8 cellular contexts compared by ENCODE assay signal in the genomic region with DNA sequence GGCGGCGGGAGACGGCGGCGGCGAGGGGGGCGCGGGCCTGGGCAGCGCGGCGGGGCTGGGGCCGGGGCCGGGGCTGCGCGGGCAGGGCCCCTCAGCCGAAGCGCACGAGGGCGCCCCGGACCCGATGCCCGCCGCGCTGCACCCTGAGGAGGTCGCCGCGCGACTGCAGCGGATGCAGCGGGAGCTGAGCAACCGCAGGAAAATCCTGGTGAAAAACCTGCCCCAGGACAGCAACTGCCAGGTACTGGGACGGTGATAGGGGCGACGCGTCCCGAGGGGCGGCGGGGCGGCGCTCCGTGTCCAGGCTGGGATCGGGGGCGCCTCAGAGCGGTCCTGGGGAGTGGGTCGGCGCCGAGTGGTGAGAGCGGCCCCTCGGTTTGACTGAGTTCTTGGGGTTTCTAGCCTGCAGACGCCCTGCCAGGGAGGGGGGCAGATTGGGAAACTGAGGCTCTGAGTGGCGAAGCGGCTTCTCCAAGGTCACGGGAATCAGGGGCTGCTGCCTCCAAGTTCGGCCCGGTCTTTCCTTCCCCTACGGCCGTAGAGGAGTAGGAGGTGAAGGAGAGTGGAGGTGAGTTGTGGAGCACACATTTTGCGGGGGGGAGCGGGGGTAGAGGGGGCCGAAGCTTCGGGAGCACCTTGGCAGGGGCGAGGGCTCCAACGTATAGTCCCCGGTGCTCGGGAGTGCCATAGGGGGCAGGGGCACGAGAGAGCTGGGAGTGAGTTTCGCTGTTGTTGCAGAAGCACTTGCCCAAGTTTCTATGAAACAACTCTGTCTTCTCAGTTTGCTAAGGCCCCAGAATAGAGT. TPM values are rescaled to one million over a fixed set of nuclear protein-coding genes. Genes with fewer than 3 reads are reported as not detected.
DNase-seq lines count a peak whose midpoint lies in the region; ATAC-seq lines count a peak whose summit lies in the region.

No MANE protein-coding gene starts in this region.

- peak overlapping the region; percentile 77 for H3K4me3 Mint-ChIP-seq in activated naive CD4-positive, alpha-beta T cell treated with anti-CD3 and anti-CD28 coated beads, Interleukin-2, amount 50 U/mL, for 24 hours

- H3K27ac Mint-ChIP-seq in activated naive CD4-positive, alpha-beta T cell treated with anti-CD3 and anti-CD28 coated beads, Interleukin-2, amount 50 U/mL, for 24 hours: no peak overlapping the region

- peaks cover 19% of the 10 kb centered on the region for H3K4me1 Mint-ChIP-seq in activated naive CD4-positive, alpha-beta T cell treated with anti-CD3 and anti-CD28 coated beads, Interleukin-2, amount 50 U/mL, for 24 hours

- DNase-seq in Daoy (ENCODE audit: low read depth) (peak; percentile 47), H4 (ENCODE audit: low spot score) (peak; percentile 22), NCI-H748 treated with DMSO at 0.1 percent for 48 hours (lab: John Stamatoyannopoulos, UW) (peak; percentile 18), germinal center (ENCODE audit: low spot score) (peak; percentile 13), occipital lobe (lab: John Stamatoyannopoulos, UW) (peak; percentile 2)

- no peaks in the 10 kb centered on the region for H3K36me3 Mint-ChIP-seq in activated naive CD4-positive, alpha-beta T cell treated with anti-CD3 and anti-CD28 coated beads, Interleukin-2, amount 50 U/mL, for 24 hours

- ATAC-seq in HG03460 (IDR thresholded peaks at IDR 0.05; ENCODE audit: unreplicated experiment) (no peak), HG03095 (IDR thresholded peaks at IDR 0.05; ENCODE audit: unreplicated experiment) (no peak)

- H3K9me3 Mint-ChIP-seq in activated naive CD4-positive, alpha-beta T cell treated with anti-CD3 and anti-CD28 coated beads, Interleukin-2, amount 50 U/mL, for 24 hours: no peaks in the 10 kb centered on the region

- H3K27me3 Mint-ChIP-seq in activated naive CD4-positive, alpha-beta T cell treated with anti-CD3 and anti-CD28 coated beads, Interleukin-2, amount 50 U/mL, for 24 hours: peaks cover 2% of the 10 kb centered on the region

RNA-seq across cellular contexts. Expression of gene RAVER2, which starts 0.5 kb away (rescaled TPM):
- 9.0 and 10.3 TPM in 2 replicates for total RNA-seq in Daoy (2014; rRNA removed; shearing (Covaris generic))
- 17.4 and 19.8 TPM in 2 replicates for total RNA-seq in H4 (2014; rRNA removed; shearing (Covaris generic))
- 22.9 TPM for total RNA-seq in occipital lobe
